ENCODE assay signal across 12 cellular contexts in genomic region chr5:40502736-40503135, GRCh38.
A peak's percentile ranks its signal among the peaks of the same experiment; 100 is the strongest.
DNase-seq lines count a peak whose midpoint lies in the region; ATAC-seq lines count a peak whose summit lies in the region.
"Had no signal": no experiment of that assay in that cellular context is flagged by ENCODE, and none has a peak within 500 bp of the region (broad histone marks: within the 10 kb centered on the region; RNA-seq: fewer than 3 reads in every experiment).

No MANE protein-coding gene starts in this region.

- H2BK120ac ChIP-seq in mesenchymal stem cell (ENCODE audit: low read depth, low read length), result no peak overlapping the region

- H3K4me2 ChIP-seq in mesenchymal stem cell (ENCODE audit: low read length, poor library complexity, severe bottlenecking), result no peak overlapping the region

- no peak overlapping the region for H3K9ac ChIP-seq in mesenchymal stem cell (ENCODE audit: low read length)

- WGBS in mesenchymal stem cell, result 95% methylated on average over 1 of the region's 3 CpGs

- no peak overlapping the region for H3K27ac ChIP-seq in mesenchymal stem cell (ENCODE audit: low read length, poor library complexity, severe bottlenecking)

- DNase-seq in CD1c-positive myeloid dendritic cell (ENCODE audit: extremely low spot score), result peak; percentile 79
- DNase-seq in OCI-M1 (lab: John Stamatoyannopoulos, UW), result peak; percentile 19
- no peak for DNase-seq in mesenchymal stem cell
- DNase-seq in activated CD8-positive, alpha-beta memory T cell treated with anti-CD3 and anti-CD28 coated beads for 24 hours, result no peak
- no peak for DNase-seq in HuH-7 (ENCODE audit: low spot score)
- no peak for DNase-seq in activated naive CD4-positive, alpha-beta T cell treated with anti-CD3 and anti-CD28 coated beads for 36 hours
- DNase-seq: activated CD4-positive, alpha-beta T cell treated with anti-CD3 and anti-CD28 coated beads for 1 hour; NCI-H2081; NK-92 treated with Interleukin-12 subunit alpha and Interleukin-12 subunit beta, amount 100 ng/mL, for 24 hours had no signal

- no peak overlapping the region for H3K23ac ChIP-seq in mesenchymal stem cell (ENCODE audit: low read length in 2 of 2)

- H3K4me3 Mint-ChIP-seq in activated naive CD4-positive, alpha-beta T cell treated with anti-CD3 and anti-CD28 coated beads for 36 hours, result no peak overlapping the region
- H3K4me3 Mint-ChIP-seq: dendritic cell treated with granulocyte-macrophage colony-stimulating factor and Interleukin-4, amounts not matched to agents 40 ng/mL and 50 ng/mL, for 4 days had no signal

- no peak overlapping the region for H3K18ac ChIP-seq in mesenchymal stem cell (ENCODE audit: low read depth in 1 of 2, low read length in 2 of 2)

- no peak overlapping the region for H3K4me3 ChIP-seq in mesenchymal stem cell (ENCODE audit: insufficient read depth in 1 of 2, low read depth in 1 of 2, low read length in 2 of 2)

- no peaks in the 10 kb centered on the region for H3K79me1 ChIP-seq in mesenchymal stem cell (replicated peaks; ENCODE audit: low read length, poor library complexity, severe bottlenecking)

- H3K27me3 ChIP-seq in mesenchymal stem cell (ENCODE audit: control insufficient read depth in 1 of 2, insufficient read depth in 1 of 2, low read length in 2 of 2), result no peaks in the 10 kb centered on the region

- H2BK15ac ChIP-seq in mesenchymal stem cell (ENCODE audit: low read depth, poor library complexity, severe bottlenecking), result no peak overlapping the region

- CTCF ChIA-PET in activated naive CD4-positive, alpha-beta T cell treated with anti-CD3 and anti-CD28 coated beads for 36 hours (lab: Charles Lee), result no interaction called here

- intact Hi-C loops in activated naive CD4-positive, alpha-beta T cell treated with anti-CD3 and anti-CD28 coated beads for 36 hours (cut with micrococcal nuclease), result loop anchor here (1.0 to 10.0 kb wide), 2 partner anchors 76 to 372 kb away; no protein-coding TSS in a partner anchor

- ATAC-seq in GM21381 (IDR thresholded peaks at IDR 0.05; ENCODE audit: unreplicated experiment) (peak; percentile 61), HG03159 (IDR thresholded peaks at IDR 0.05; ENCODE audit: unreplicated experiment) (peak; percentile 74)

- no peaks in the 10 kb centered on the region for H3K9me3 ChIP-seq in mesenchymal stem cell (ENCODE audit: control insufficient read depth, low read length)

- H2BK12ac ChIP-seq in mesenchymal stem cell (ENCODE audit: low read length in 2 of 2), result no peak overlapping the region

- no peak overlapping the region for H3K27ac Mint-ChIP-seq in activated naive CD4-positive, alpha-beta T cell treated with anti-CD3 and anti-CD28 coated beads for 36 hours
- H3K27ac Mint-ChIP-seq: dendritic cell treated with granulocyte-macrophage colony-stimulating factor and Interleukin-4, amounts not matched to agents 40 ng/mL and 50 ng/mL, for 4 days had no signal

- no peaks in the 10 kb centered on the region for H3K27me3 Mint-ChIP-seq in activated naive CD4-positive, alpha-beta T cell treated with anti-CD3 and anti-CD28 coated beads for 36 hours (ENCODE audit: low read depth)
- H3K27me3 Mint-ChIP-seq: dendritic cell treated with granulocyte-macrophage colony-stimulating factor and Interleukin-4, amounts not matched to agents 40 ng/mL and 50 ng/mL, for 4 days had no signal

- no peaks in the 10 kb centered on the region for H3K36me3 Mint-ChIP-seq in activated naive CD4-positive, alpha-beta T cell treated with anti-CD3 and anti-CD28 coated beads for 36 hours (ENCODE audit: low read depth)

- H3K9me3 Mint-ChIP-seq in activated naive CD4-positive, alpha-beta T cell treated with anti-CD3 and anti-CD28 coated beads for 36 hours, result no peaks in the 10 kb centered on the region
- H3K9me3 Mint-ChIP-seq: dendritic cell treated with granulocyte-macrophage colony-stimulating factor and Interleukin-4, amounts not matched to agents 40 ng/mL and 50 ng/mL, for 4 days had no signal

- no peak overlapping the region for H3K14ac ChIP-seq in mesenchymal stem cell (ENCODE audit: low read length in 2 of 2)

- no peak overlapping the region for H2BK5ac ChIP-seq in mesenchymal stem cell (ENCODE audit: low read depth, low read length, poor library complexity, severe bottlenecking)

- no peak overlapping the region for H2AK5ac ChIP-seq in mesenchymal stem cell (ENCODE audit: low read length, severe bottlenecking)

- no peak overlapping the region for H2AFZ ChIP-seq in mesenchymal stem cell (ENCODE audit: low read depth, low read length)

- peaks cover 5% of the 10 kb centered on the region for H3K4me1 ChIP-seq in mesenchymal stem cell (ENCODE audit: control insufficient read depth, insufficient read depth, low read depth, low read length)

- H3K36me3 ChIP-seq in mesenchymal stem cell (ENCODE audit: control insufficient read depth in 1 of 2, insufficient read depth in 2 of 2, low read depth in 1 of 2, low read length in 2 of 2), result no peaks in the 10 kb centered on the region

- peaks cover 24% of the 10 kb centered on the region for H3K4me1 Mint-ChIP-seq in activated naive CD4-positive, alpha-beta T cell treated with anti-CD3 and anti-CD28 coated beads for 36 hours (ENCODE audit: low read depth)

- no peak overlapping the region for H4K91ac ChIP-seq in mesenchymal stem cell (ENCODE audit: low read length)

- no peak overlapping the region for H3K4ac ChIP-seq in mesenchymal stem cell (ENCODE audit: low read depth in 1 of 2, low read length in 2 of 2)

- no peak overlapping the region for H4K8ac ChIP-seq in mesenchymal stem cell (ENCODE audit: low read length)

Comparison
In these comparisons a context has a peak if more than half of its experiments do, and no peak if none do; other contexts are left out.
1. DNase-seq: peak in CD1c-positive myeloid dendritic cell (single experiment) and OCI-M1 (single experiment); none in mesenchymal stem cell (single experiment), activated CD8-positive, alpha-beta memory T cell treated with anti-CD3 and anti-CD28 coated beads for 24 hours (single experiment), HuH-7 (single experiment) and activated naive CD4-positive, alpha-beta T cell treated with anti-CD3 and anti-CD28 coated beads for 36 hours (single experiment).